In genomic region chr1:39393645-39394044, GRCh38 we compare ENCODE assay signal across 16 cellular contexts.
DNase-seq lines count a peak whose midpoint lies in the region; ATAC-seq and TF ChIP-seq lines count a peak whose summit lies in the region.
"Had no signal": no experiment of that assay in that cellular context is flagged by ENCODE, and none has a peak within 500 bp of the region (broad histone marks: within the 10 kb centered on the region; RNA-seq: fewer than 3 reads in every experiment).

No MANE protein-coding gene starts in this region.

- no peaks in the 10 kb centered on the region for H3K27me3 ChIP-seq in CD4-positive, alpha-beta T cell (ENCODE audit: control insufficient read depth, insufficient read depth, low read length)
- no peaks in the 10 kb centered on the region for H3K27me3 ChIP-seq in dorsolateral prefrontal cortex
- H3K27me3 ChIP-seq: SJSA1 had no signal

- no peaks in the 10 kb centered on the region for H3K9me3 Mint-ChIP-seq in CD4-positive, alpha-beta T cell
- H3K9me3 Mint-ChIP-seq in HFFc6: no peaks in the 10 kb centered on the region
- H3K9me3 Mint-ChIP-seq in natural killer cell treated with Interleukin-12 subunit alpha and Interleukin-12 subunit beta and Interleukin-15 and Interleukin-18, amount 100 ng/mL, for 72 hours: no peaks in the 10 kb centered on the region
- H3K9me3 Mint-ChIP-seq: CD4-positive, CD25-positive, alpha-beta regulatory T cell; IgD-negative memory B cell had no signal

- peaks cover 83% of the 10 kb centered on the region for H3K4me1 Mint-ChIP-seq in CD4-positive, alpha-beta T cell (ENCODE audit: low read depth)
- peaks cover 78% of the 10 kb centered on the region for H3K4me1 Mint-ChIP-seq in HFFc6 (ENCODE audit: low read depth)
- peaks cover 57 to 67% of the 10 kb centered on the region in 2 donors for H3K4me1 Mint-ChIP-seq in natural killer cell treated with Interleukin-12 subunit alpha and Interleukin-12 subunit beta and Interleukin-15 and Interleukin-18, amount 100 ng/mL, for 72 hours (ENCODE audit: low read depth in 2 of 2)

- DNase-seq in CD4-positive, alpha-beta T cell: no peak
- no peak for DNase-seq in HFFc6
- DNase-seq in dorsolateral prefrontal cortex: no peak
- DNase-seq in natural killer cell treated with Interleukin-12 subunit alpha and Interleukin-12 subunit beta and Interleukin-15 and Interleukin-18, amount 100 ng/mL, for 72 hours (ENCODE audit: low spot score): no peak
- no peak for DNase-seq in GM13977 (ENCODE audit: low spot score)
- no peak for DNase-seq in DMS153 treated with DMSO at 0.1 percent for 48 hours (lab: John Stamatoyannopoulos, UW; ENCODE audit: unreplicated experiment)
- DNase-seq in AG08395 (ENCODE audit: low spot score): no peak
- DNase-seq: activated CD8-positive, alpha-beta memory T cell treated with anti-CD3 and anti-CD28 coated beads, Interleukin-2, amount 50 U/mL, for 48 hours; CD4-positive, CD25-positive, alpha-beta regulatory T cell; midbrain; NCI-H146; stimulated activated CD4-positive, alpha-beta T cell treated with anti-CD3 and anti-CD28 coated beads, Interleukin-4, amount 100 ng/mL, for 1 hour; stimulated activated naive CD4-positive, alpha-beta T cell had no signal

- no peak for ATAC-seq in CD4-positive, alpha-beta T cell (ENCODE audit: poor library complexity)
- ATAC-seq in natural killer cell treated with Interleukin-12 subunit alpha and Interleukin-12 subunit beta and Interleukin-15 and Interleukin-18, amount 100 ng/mL, for 72 hours: no peak
- ATAC-seq: esophagus mucosa had no signal

- in situ Hi-C loops in GM13977 (cut with MboI; ENCODE audit: low pct_unique_long_range_greater_than_20kb, low sequenced_read_pairs, unreplicated experiment): no loop called here

- TF ChIP-seq CTCF in CD4-positive, alpha-beta T cell (IDR thresholded peaks at IDR 0.05): no peak
- TF ChIP-seq CTCF in HFFc6 (IDR thresholded peaks at IDR 0.05): no peak
- no peak for TF ChIP-seq CTCF in dorsolateral prefrontal cortex (IDR thresholded peaks at IDR 0.05 in 54 of 56, conservative IDR thresholded peaks at IDR 0.05 in 2 of 56; ENCODE audit: low read depth in 1 of 56, partially characterized antibody in 56 of 56)
- no peak for TF ChIP-seq CTCF in GM13977 (IDR thresholded peaks at IDR 0.05; ENCODE audit: extremely low read depth, insufficient read depth, missing control alignments)

- H3K27me3 Mint-ChIP-seq in CD4-positive, alpha-beta T cell: no peaks in the 10 kb centered on the region
- H3K27me3 Mint-ChIP-seq in HFFc6 (ENCODE audit: insufficient read depth): peaks cover 4% of the 10 kb centered on the region
- H3K27me3 Mint-ChIP-seq in natural killer cell treated with Interleukin-12 subunit alpha and Interleukin-12 subunit beta and Interleukin-15 and Interleukin-18, amount 100 ng/mL, for 72 hours: no peaks in the 10 kb centered on the region
- H3K27me3 Mint-ChIP-seq: CD4-positive, CD25-positive, alpha-beta regulatory T cell; IgD-negative memory B cell had no signal

- H3K27ac Mint-ChIP-seq in CD4-positive, alpha-beta T cell: peak overlapping the region; percentile 74
- H3K27ac Mint-ChIP-seq in HFFc6: peak overlapping the region; percentile 87
- H3K27ac Mint-ChIP-seq in natural killer cell treated with Interleukin-12 subunit alpha and Interleukin-12 subunit beta and Interleukin-15 and Interleukin-18, amount 100 ng/mL, for 72 hours: peak overlapping the region; percentile 57 to 68

- H3K4me3 ChIP-seq in dorsolateral prefrontal cortex: no peak overlapping the region
- H3K4me3 ChIP-seq: SJSA1 had no signal

- intact Hi-C loops in CD4-positive, alpha-beta T cell (cut with DNase I, micrococcal nuclease): loop anchor here (2.0 kb wide), 1 partner anchor 17 kb away; no protein-coding TSS in a partner anchor
- intact Hi-C loops in dorsolateral prefrontal cortex (cut with DNase I): loop anchor here in 1 of 2 donors (2.0 kb wide), 1 partner anchor 15 kb away; no protein-coding TSS in a partner anchor

- no peak overlapping the region for H3K27ac ChIP-seq in CD4-positive, alpha-beta T cell (ENCODE audit: low read depth, low read length)
- H3K27ac ChIP-seq in dorsolateral prefrontal cortex: peak overlapping the region in 40 of 59 donors; percentile 7 to 92 (median 76)
- H3K27ac ChIP-seq: SJSA1 had no signal

- H3K9me3 ChIP-seq in CD4-positive, alpha-beta T cell (ENCODE audit: control insufficient read depth, low read length): no peaks in the 10 kb centered on the region
- H3K9me3 ChIP-seq: SJSA1 had no signal

- CTCF ChIA-PET in CD4-positive, alpha-beta T cell (lab: Charles Lee): interaction anchor here (1.2 to 2.5 kb wide), 2 partner anchors 16 to 17 kb away, joined by 3 to 25 read pairs; no protein-coding TSS in a partner anchor

- POLR2A ChIA-PET in CD4-positive, alpha-beta T cell (lab: Charles Lee): interaction anchor here (0.6 kb wide), 1 partner anchor 9 kb away, joined by 9 read pairs; no protein-coding TSS in a partner anchor

- peaks cover 75% of the 10 kb centered on the region for H3K36me3 Mint-ChIP-seq in CD4-positive, alpha-beta T cell (ENCODE audit: low read depth)
- H3K36me3 Mint-ChIP-seq in HFFc6 (ENCODE audit: low read depth): peaks cover 11% of the 10 kb centered on the region
- H3K36me3 Mint-ChIP-seq in natural killer cell treated with Interleukin-12 subunit alpha and Interleukin-12 subunit beta and Interleukin-15 and Interleukin-18, amount 100 ng/mL, for 72 hours: peaks cover 14% of the 10 kb centered on the region

- no peak overlapping the region for H3K4me3 Mint-ChIP-seq in CD4-positive, alpha-beta T cell
- peak overlapping the region; percentile 52; the same call in 1 of the 2 replicates for H3K4me3 Mint-ChIP-seq in HFFc6
- H3K4me3 Mint-ChIP-seq in natural killer cell treated with Interleukin-12 subunit alpha and Interleukin-12 subunit beta and Interleukin-15 and Interleukin-18, amount 100 ng/mL, for 72 hours: no peak overlapping the region
- H3K4me3 Mint-ChIP-seq: CD4-positive, CD25-positive, alpha-beta regulatory T cell; IgD-negative memory B cell had no signal
